Comparison of ENCODE assay signal across 9 cellular contexts in the genomic region with DNA sequence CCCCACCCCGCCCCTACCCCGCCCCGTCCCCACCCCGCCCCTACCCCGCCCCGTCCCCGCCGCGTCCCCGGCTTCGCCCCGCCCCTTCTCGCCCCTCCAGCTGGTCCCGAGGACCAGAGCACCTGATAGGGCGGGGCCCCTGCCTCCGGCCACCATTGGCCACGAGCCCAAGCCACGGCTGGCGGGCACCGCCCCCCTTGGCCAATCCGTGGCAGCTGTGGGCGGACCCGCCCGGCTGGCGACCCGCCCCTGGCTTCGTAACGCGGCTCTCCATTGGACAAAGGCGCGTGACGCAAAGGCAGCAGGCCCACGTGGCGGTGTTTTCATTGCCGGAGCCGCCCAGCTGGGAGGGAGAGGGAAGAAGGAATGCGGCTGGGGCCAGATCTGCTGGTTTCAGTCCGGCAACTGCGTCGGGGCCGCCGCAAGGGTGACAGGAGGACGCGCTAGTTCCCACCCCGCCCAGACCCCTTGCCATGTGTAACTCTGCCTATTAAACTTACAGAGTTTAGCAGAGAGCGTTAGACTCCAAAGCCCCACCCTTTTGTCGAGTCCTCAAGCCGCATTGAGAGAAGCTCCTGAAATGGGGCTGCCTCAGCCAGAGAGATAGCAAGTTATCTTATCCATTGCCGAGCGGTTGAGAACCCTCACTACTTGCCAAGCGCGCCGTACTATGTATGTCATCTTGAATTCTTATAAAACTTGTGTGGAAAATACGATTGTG. TPM values are rescaled to one million over a fixed set of nuclear protein-coding genes. Genes with fewer than 3 reads are reported as not detected.
DNase-seq lines count a peak whose midpoint lies in the region; ATAC-seq, FAIRE-seq and TF ChIP-seq lines count a peak whose summit lies in the region.
"Had no signal": no experiment of that assay in that cellular context is flagged by ENCODE, and none has a peak within 500 bp of the region (broad histone marks: within the 10 kb centered on the region; RNA-seq: fewer than 3 reads in every experiment).

No MANE protein-coding gene starts in this region.

- peaks cover 77% of the 10 kb centered on the region for H3K4me1 ChIP-seq in HepG2 (ENCODE audit: insufficient read depth, low read length)

- H3K9me3 ChIP-seq in HepG2 (ENCODE audit: low read length), result no peaks in the 10 kb centered on the region

- BruUV-seq in HepG2 (replicated peaks; lab: Mats Ljungman, UMichigan), result no TSS peak

- TF ChIP-seq CTCF in BJ (IDR thresholded peaks at IDR 0.05; ENCODE audit: insufficient read depth, low read depth, low read length) (0 out of 2 replicates have a peak, but pooled peaks have one; percentile 5), HepG2 (CRISPR knock-in tag; IDR thresholded peaks at IDR 0.05) (peak; percentile 25; the same call in 1 of the 2 replicates)

- intact Hi-C loops in HepG2 (cut with micrococcal nuclease; ENCODE audit: unreplicated experiment), result loop anchor here (2.0 to 10.0 kb wide), 4 partner anchors 19 to 423 kb away; partner anchors contain the start of gene KPNA2

- CTCF ChIA-PET in BJ (lab: Yijun Ruan, JAX) (interaction anchor here (0.6 to 2.4 kb wide), 7 partner anchors 9 to 285 kb away, joined by 3 to 13 read pairs (median 9); no protein-coding TSS in a partner anchor), HepG2 (lab: Yijun Ruan, JAX; ENCODE audit: low intra/inter-chr PET ratio, low total read pairs) (interaction anchor here (0.8 kb wide), 1 partner anchor 142 kb away, joined by 3 read pairs; no protein-coding TSS in a partner anchor)

- DNase-seq in BJ (ENCODE audit: low read depth), result peak; percentile 84
- DNase-seq in NCI-H526 (lab: John Stamatoyannopoulos, UW), result peak; percentile 90 to 98
- DNase-seq in activated CD4-positive, alpha-beta T cell treated with anti-CD3 and anti-CD28 coated beads, Interleukin-2, amount 50 U/mL, for 24 hours (ENCODE audit: low read depth in 1 of 2, low spot score in 1 of 2), result peak; percentile 93 to 95
- peak; percentile 99 for DNase-seq in dermis blood vessel endothelial cell
- DNase-seq in HepG2 (ENCODE audit: low spot score), result peak; percentile 98
- peak; percentile 96 to 97 for DNase-seq in stimulated activated CD4-positive, alpha-beta T cell treated with anti-CD3 and anti-CD28 coated beads, Interleukin-2, amount 100 ng/mL, for 48 hours

- H3K27me3 ChIP-seq in BJ (ENCODE audit: control insufficient read depth, insufficient read depth, low read length), result 0 out of 2 replicates have a peak, but pooled peaks cover 2% of the 10 kb centered on the region
- H3K27me3 ChIP-seq in HepG2 (ENCODE audit: control insufficient read depth in 1 of 2, insufficient read depth in 2 of 2, low read length in 2 of 2), result no peaks in the 10 kb centered on the region

- whole genome bisulfite sequencing in HepG2 (ENCODE audit: low lambda C conversion rate), result under 1% methylated on average over 29 of the region's 54 CpGs

- H3K9ac ChIP-seq in HepG2 (ENCODE audit: insufficient read depth, low read depth, low read length), result peak overlapping the region; percentile 60

- H3K4me3 ChIP-seq in BJ (ENCODE audit: low read depth, low read length), result peak overlapping the region; percentile 55
- H3K4me3 ChIP-seq in HepG2 (replicated peaks in 1 of 3; ENCODE audit: insufficient read depth in 1 of 3, low read depth in 2 of 3, low read length in 3 of 3), result peak overlapping the region; percentile 56 to 70 (median 60)

- TF ChIP-seq RAD21 in HepG2 (CRISPR knock-in tag; IDR thresholded peaks at IDR 0.05), result peak; percentile 35; the same call in 1 of the 2 replicates

- POLR2A ChIA-PET in BJ (lab: Charles Lee) (interaction anchor here (0.5 to 0.9 kb wide), 2 partner anchors 10 to 55 kb away, joined by 3 to 4 read pairs; partner anchors contain the start of gene PRKAR1A), HepG2 (lab: Yijun Ruan, JAX) (interaction anchor here (0.8 to 5.4 kb wide), 24 partner anchors 10 to 438 kb away, joined by 3 to 53 read pairs (median 4); partner anchors contain the start of genes AMZ2 and PRKAR1A)

- peaks cover 5% of the 10 kb centered on the region for H3K79me2 ChIP-seq in HepG2 (ENCODE audit: insufficient read depth, low read length)

- peak overlapping the region; percentile 99 for H3K4me2 ChIP-seq in HepG2 (ENCODE audit: low read depth, low read length)

- H3K27ac ChIP-seq in HepG2 (ENCODE audit: extremely low read length, insufficient read depth, low read length), result peak overlapping the region; percentile 58

- TF ChIP-seq EP300 in HepG2 (IDR thresholded peaks at IDR 0.05; ENCODE audit: low read depth in 2 of 2, low read length in 2 of 2) (no peak; a peak in 2 of 4 replicates), HepG2 (CRISPR knock-in tag; IDR thresholded peaks at IDR 0.05; ENCODE audit: borderline replicate concordance) (0 out of 2 replicates have a peak, but pooled peaks have one; percentile 46)

- in situ Hi-C loops in HepG2 (cut with HindIII; ENCODE audit: extremely low pct_ligation_motif_present, low pct_unique_long_range_greater_than_20kb), result loop anchor here (10.0 kb wide), 2 partner anchors 307 to 483 kb away; no protein-coding TSS in a partner anchor

- no peak overlapping the region for H2AFZ ChIP-seq in HepG2 (ENCODE audit: low read length)

- no peaks in the 10 kb centered on the region for H4K20me1 ChIP-seq in HepG2 (ENCODE audit: insufficient read depth, low read length)

- ATAC-seq in GM19324 (IDR thresholded peaks at IDR 0.05; ENCODE audit: low FRiP score, unreplicated experiment), result peak; percentile 87
- peak; percentile 67 for ATAC-seq in HG03460 (IDR thresholded peaks at IDR 0.05; ENCODE audit: unreplicated experiment)
- peak; percentile 87 for ATAC-seq in HepG2

- H3K36me3 ChIP-seq in BJ (ENCODE audit: control insufficient read depth, insufficient read depth, low read length) (peaks cover under 1% of the 10 kb centered on the region; the same call in 1 of the 2 replicates), HepG2 (replicated peaks in 1 of 2; ENCODE audit: control insufficient read depth in 1 of 2, insufficient read depth in 2 of 2, low read length in 2 of 2) (no peaks in the 10 kb centered on the region)

- TF ChIP-seq POLR2A in HepG2 (IDR thresholded peaks at IDR 0.05; ENCODE audit: insufficient read depth in 1 of 2, low read depth in 2 of 2, low read length in 2 of 2), result peak; percentile 62 to 82

- FAIRE-seq in HepG2 (lab: Jason Lieb, UNC), result peak; percentile 74
- FAIRE-seq: colon had no signal

RNA-seq across cellular contexts. Expression of gene WIPI1, which starts 0.4 kb away (rescaled TPM):
- polyA plus RNA-seq in BJ (2011; rRNA removed) (79.1 and 91.6 TPM in 2 replicates), HepG2 (2011; rRNA removed) (135 and 141 TPM in 2 replicates)
- polyA minus RNA-seq in BJ (2011; rRNA and poly(A)+ RNA removed), result 46.4 and 67.2 TPM in 2 replicates
- total RNA-seq in dermis blood vessel endothelial cell (60.2 and 65.5 TPM in 2 replicates), HepG2 (2016; rRNA removed; fragmentation: Illumina TruSeq; extraction: Trizol) (27.1 and 29.4 TPM in 2 replicates)
- total RNA-seq in HepG2 (2016; cell fraction: cytosol; rRNA removed; fragmentation: Illumina TruSeq; extraction: Trizol; ENCODE audit: low read depth), result 42.3 and 43.2 TPM in 2 replicates
- 26.8 and 26.9 TPM in 2 replicates for total RNA-seq in HepG2 (2016; cell fraction: insoluble cytoplasmic fraction; rRNA removed; fragmentation: Illumina TruSeq; extraction: Trizol)
- 52.2 and 60.9 TPM in 2 replicates for total RNA-seq in HepG2 (2016; cell fraction: membrane; rRNA removed; fragmentation: Illumina TruSeq; extraction: Trizol)
- total RNA-seq in HepG2 (2016; cell fraction: nucleus; rRNA removed; fragmentation: Illumina TruSeq; extraction: Trizol), result 20.0 and 20.6 TPM in 2 replicates
- polyA plus RNA-seq in HepG2 (2011; cell fraction: cytosol; rRNA removed), result 141 and 148 TPM in 2 replicates
- 91.7 and 99.3 TPM in 2 replicates for polyA plus RNA-seq in HepG2 (2011; cell fraction: nucleus; rRNA removed)
- 48.1 and 57.2 TPM in 2 replicates for polyA plus RNA-seq in HepG2 (2012)
- polyA plus RNA-seq in HepG2 (2016; cell fraction: cytosol; fragmentation: Illumina TruSeq; extraction: Trizol; ENCODE audit: low read depth), result 45.3 and 47.3 TPM in 2 replicates
- 33.2 and 35.9 TPM in 2 replicates for polyA plus RNA-seq in HepG2 (2016; cell fraction: insoluble cytoplasmic fraction; fragmentation: Illumina TruSeq; extraction: Trizol; ENCODE audit: low read depth)
- polyA plus RNA-seq in HepG2 (2016; cell fraction: membrane; fragmentation: Illumina TruSeq; extraction: Trizol; ENCODE audit: low read depth), result 57.1 and 57.2 TPM in 2 replicates
- polyA plus RNA-seq in HepG2 (2016; cell fraction: nucleus; fragmentation: Illumina TruSeq; extraction: Trizol; ENCODE audit: insufficient read depth, low read depth), result 21.9 and 35.2 TPM in 2 replicates
- 18.4 and 144 TPM in 2 replicates for polyA minus RNA-seq in HepG2 (2011; rRNA and poly(A)+ RNA removed; ENCODE audit: low replicate concordance)
- polyA minus RNA-seq in HepG2 (2011; cell fraction: cytosol; rRNA and poly(A)+ RNA removed), result 64.7 and 68.0 TPM in 2 replicates
- 130 and 135 TPM in 2 replicates for polyA minus RNA-seq in HepG2 (2011; cell fraction: nucleus; rRNA and poly(A)+ RNA removed)

RNA-seq across cellular contexts. Expression of gene PRKAR1A, which starts 54.5 kb away (rescaled TPM):
- polyA plus RNA-seq in BJ (2011; rRNA removed) (228 and 250 TPM in 2 replicates), HepG2 (2011; rRNA removed) (250 and 265 TPM in 2 replicates)
- 181 and 227 TPM in 2 replicates for polyA minus RNA-seq in BJ (2011; rRNA and poly(A)+ RNA removed)
- total RNA-seq in dermis blood vessel endothelial cell (403 and 572 TPM in 2 replicates), HepG2 (2016; rRNA removed; fragmentation: Illumina TruSeq; extraction: Trizol) (266 and 335 TPM in 2 replicates)
- 24.5 and 25.0 TPM in 2 replicates for total RNA-seq in HepG2 (2016; cell fraction: cytosol; rRNA removed; fragmentation: Illumina TruSeq; extraction: Trizol; ENCODE audit: low read depth)
- total RNA-seq in HepG2 (2016; cell fraction: insoluble cytoplasmic fraction; rRNA removed; fragmentation: Illumina TruSeq; extraction: Trizol), result 274 and 331 TPM in 2 replicates
- total RNA-seq in HepG2 (2016; cell fraction: membrane; rRNA removed; fragmentation: Illumina TruSeq; extraction: Trizol), result 50.4 and 51.0 TPM in 2 replicates
- total RNA-seq in HepG2 (2016; cell fraction: nucleus; rRNA removed; fragmentation: Illumina TruSeq; extraction: Trizol), result 144 and 151 TPM in 2 replicates
- 227 and 241 TPM in 2 replicates for polyA plus RNA-seq in HepG2 (2011; cell fraction: cytosol; rRNA removed)
- polyA plus RNA-seq in HepG2 (2011; cell fraction: nucleus; rRNA removed), result 192 and 209 TPM in 2 replicates
- 200 and 223 TPM in 2 replicates for polyA plus RNA-seq in HepG2 (2012)
- polyA plus RNA-seq in HepG2 (2016; cell fraction: cytosol; fragmentation: Illumina TruSeq; extraction: Trizol; ENCODE audit: low read depth), result 19.1 and 23.5 TPM in 2 replicates
- polyA plus RNA-seq in HepG2 (2016; cell fraction: insoluble cytoplasmic fraction; fragmentation: Illumina TruSeq; extraction: Trizol; ENCODE audit: low read depth), result 302 and 333 TPM in 2 replicates
- 32.1 and 33.4 TPM in 2 replicates for polyA plus RNA-seq in HepG2 (2016; cell fraction: membrane; fragmentation: Illumina TruSeq; extraction: Trizol; ENCODE audit: low read depth)
- 152 and 173 TPM in 2 replicates for polyA plus RNA-seq in HepG2 (2016; cell fraction: nucleus; fragmentation: Illumina TruSeq; extraction: Trizol; ENCODE audit: insufficient read depth, low read depth)
- polyA minus RNA-seq in HepG2 (2011; rRNA and poly(A)+ RNA removed; ENCODE audit: low replicate concordance), result 250 and 886 TPM in 2 replicates
- 449 and 493 TPM in 2 replicates for polyA minus RNA-seq in HepG2 (2011; cell fraction: cytosol; rRNA and poly(A)+ RNA removed)
- 609 and 625 TPM in 2 replicates for polyA minus RNA-seq in HepG2 (2011; cell fraction: nucleus; rRNA and poly(A)+ RNA removed)

Comparison
In these comparisons a context has a peak if more than half of its experiments do, and no peak if none do; other contexts are left out.
1. Peak in every context shown above with its lines: DNase-seq, ATAC-seq, H3K4me3 ChIP-seq and H3K27ac ChIP-seq.